ENCODE assay signal across 8 cellular contexts in the genomic region with DNA sequence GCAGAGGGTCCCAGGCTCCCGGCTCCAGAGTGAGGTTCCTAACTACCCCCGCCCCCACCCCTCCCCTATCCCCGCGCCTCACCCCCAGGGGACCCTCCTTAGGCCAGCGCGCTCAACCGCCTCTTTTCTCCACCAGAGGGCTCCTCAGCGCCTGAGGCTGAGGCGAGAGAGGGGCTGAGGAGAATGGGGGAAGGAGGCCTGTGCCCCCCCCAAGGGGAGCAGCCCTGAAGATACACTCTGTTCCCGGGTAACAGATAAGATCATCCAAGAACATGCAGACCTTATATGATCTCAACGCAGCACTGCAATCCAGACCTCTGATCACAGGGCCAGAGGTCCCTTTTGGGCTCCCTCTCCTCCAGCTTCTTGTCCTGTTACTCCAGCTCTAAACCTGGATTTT. TPM values are rescaled to one million over a fixed set of nuclear protein-coding genes. Genes with fewer than 3 reads are reported as not detected.
DNase-seq lines count a peak whose midpoint lies in the region; ATAC-seq and TF ChIP-seq lines count a peak whose summit lies in the region.

No MANE protein-coding gene starts in this region.

- H3K27me3 ChIP-seq in right atrium auricular region, result no peaks in the 10 kb centered on the region

- no peak overlapping the region for H3K4me3 ChIP-seq in right atrium auricular region

- H3K4me1 ChIP-seq in right atrium auricular region, result peaks cover 0 to 16% of the 10 kb centered on the region in 2 donors

- no peak for ATAC-seq in GM18519 (IDR thresholded peaks at IDR 0.05; ENCODE audit: low FRiP score, unreplicated experiment)
- ATAC-seq in GM18870 (IDR thresholded peaks at IDR 0.05; ENCODE audit: unreplicated experiment), result no peak

- peak; percentile 87 for DNase-seq in D341Med (ENCODE audit: low spot score)
- DNase-seq in NCI-H1694 (lab: John Stamatoyannopoulos, UW), result peak; percentile 31
- peak in 3 of 4 experiments; percentile 7 to 30 (median 20) for DNase-seq in activated naive CD4-positive, alpha-beta T cell (lab: John Stamatoyannopoulos, UW)
- no peak for DNase-seq in right atrium auricular region (ENCODE audit: low spot score)
- DNase-seq in stimulated activated CD4-positive, alpha-beta T cell treated with anti-CD3 and anti-CD28 coated beads, Interleukin-4, amount 100 ng/mL, for 1 hour, result peak; percentile 58
- DNase-seq in SHP77 (lab: John Stamatoyannopoulos, UW), result no peak

- H3K9me3 ChIP-seq in right atrium auricular region, result no peaks in the 10 kb centered on the region

- H3K27ac ChIP-seq in right atrium auricular region, result no peak overlapping the region

- no peaks in the 10 kb centered on the region for H3K36me3 ChIP-seq in right atrium auricular region

- peak; percentile 46 to 74 for TF ChIP-seq CTCF in right atrium auricular region (IDR thresholded peaks at IDR 0.05)

RNA-seq across cellular contexts. Expression of a gene that starts 43.3 kb away (rescaled TPM):
- total RNA-seq in right atrium auricular region, result 10 to 100 TPM; 27.9 to 52.4 TPM

Comparison
In these comparisons a context has a peak if more than half of its experiments do, and no peak if none do; other contexts are left out.
1. DNase-seq: peak in D341Med (single experiment), NCI-H1694 (single experiment), activated naive CD4-positive, alpha-beta T cell (3 of 4) and stimulated activated CD4-positive, alpha-beta T cell treated with anti-CD3 and anti-CD28 coated beads, Interleukin-4, amount 100 ng/mL, for 1 hour (single experiment); none in right atrium auricular region (single experiment) and SHP77 (0 of 2).